Comparison of ENCODE assay signal across 1 cellular context in the genomic region with DNA sequence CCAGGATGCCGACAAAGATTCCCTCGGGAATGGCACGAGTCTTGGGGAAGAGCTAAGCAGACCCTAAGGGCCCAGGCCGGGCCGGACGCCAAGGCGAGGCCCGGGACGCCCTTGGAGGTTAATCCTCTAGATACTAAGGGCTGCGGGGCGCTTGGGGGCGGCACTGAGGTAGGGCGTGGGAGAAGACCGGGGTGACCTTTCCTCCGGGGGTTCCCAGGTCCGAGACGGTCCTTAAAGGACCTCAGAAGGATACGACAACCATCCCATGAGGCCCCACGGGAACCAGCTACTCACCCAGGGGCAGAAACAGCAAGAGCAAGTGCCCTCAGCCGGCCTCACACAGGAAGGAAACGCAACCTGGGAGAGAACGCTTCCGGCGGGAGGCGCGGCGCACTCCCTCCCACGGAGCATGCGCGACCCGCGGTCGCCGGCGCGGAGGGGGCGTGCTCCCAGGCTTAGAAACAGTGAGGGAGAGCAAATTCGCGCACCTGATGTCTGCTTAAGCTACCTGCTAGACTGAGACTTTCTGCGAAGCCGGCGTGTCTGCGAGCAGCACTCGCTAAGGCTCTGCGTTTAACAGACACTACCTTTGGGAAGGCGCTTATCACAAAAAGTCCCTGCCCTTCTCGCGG.
A peak's percentile ranks its signal among the peaks of the same experiment; 100 is the strongest.
TF ChIP-seq lines count a peak whose summit lies in the region.

A gene with protein sequence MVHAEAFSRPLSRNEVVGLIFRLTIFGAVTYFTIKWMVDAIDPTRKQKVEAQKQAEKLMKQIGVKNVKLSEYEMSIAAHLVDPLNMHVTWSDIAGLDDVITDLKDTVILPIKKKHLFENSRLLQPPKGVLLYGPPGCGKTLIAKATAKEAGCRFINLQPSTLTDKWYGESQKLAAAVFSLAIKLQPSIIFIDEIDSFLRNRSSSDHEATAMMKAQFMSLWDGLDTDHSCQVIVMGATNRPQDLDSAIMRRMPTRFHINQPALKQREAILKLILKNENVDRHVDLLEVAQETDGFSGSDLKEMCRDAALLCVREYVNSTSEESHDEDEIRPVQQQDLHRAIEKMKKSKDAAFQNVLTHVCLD (minus strand): TSS at position 354 of the 632 bp plus-strand sequence. CDS start 3,627 bp downstream, outside the sequence.

TF ChIP-seq in GM12878, 131 proteins besides CTCF, POLR2A, EP300 and RAD21 (continued from another document):
- TF ChIP-seq, protein P1, sequence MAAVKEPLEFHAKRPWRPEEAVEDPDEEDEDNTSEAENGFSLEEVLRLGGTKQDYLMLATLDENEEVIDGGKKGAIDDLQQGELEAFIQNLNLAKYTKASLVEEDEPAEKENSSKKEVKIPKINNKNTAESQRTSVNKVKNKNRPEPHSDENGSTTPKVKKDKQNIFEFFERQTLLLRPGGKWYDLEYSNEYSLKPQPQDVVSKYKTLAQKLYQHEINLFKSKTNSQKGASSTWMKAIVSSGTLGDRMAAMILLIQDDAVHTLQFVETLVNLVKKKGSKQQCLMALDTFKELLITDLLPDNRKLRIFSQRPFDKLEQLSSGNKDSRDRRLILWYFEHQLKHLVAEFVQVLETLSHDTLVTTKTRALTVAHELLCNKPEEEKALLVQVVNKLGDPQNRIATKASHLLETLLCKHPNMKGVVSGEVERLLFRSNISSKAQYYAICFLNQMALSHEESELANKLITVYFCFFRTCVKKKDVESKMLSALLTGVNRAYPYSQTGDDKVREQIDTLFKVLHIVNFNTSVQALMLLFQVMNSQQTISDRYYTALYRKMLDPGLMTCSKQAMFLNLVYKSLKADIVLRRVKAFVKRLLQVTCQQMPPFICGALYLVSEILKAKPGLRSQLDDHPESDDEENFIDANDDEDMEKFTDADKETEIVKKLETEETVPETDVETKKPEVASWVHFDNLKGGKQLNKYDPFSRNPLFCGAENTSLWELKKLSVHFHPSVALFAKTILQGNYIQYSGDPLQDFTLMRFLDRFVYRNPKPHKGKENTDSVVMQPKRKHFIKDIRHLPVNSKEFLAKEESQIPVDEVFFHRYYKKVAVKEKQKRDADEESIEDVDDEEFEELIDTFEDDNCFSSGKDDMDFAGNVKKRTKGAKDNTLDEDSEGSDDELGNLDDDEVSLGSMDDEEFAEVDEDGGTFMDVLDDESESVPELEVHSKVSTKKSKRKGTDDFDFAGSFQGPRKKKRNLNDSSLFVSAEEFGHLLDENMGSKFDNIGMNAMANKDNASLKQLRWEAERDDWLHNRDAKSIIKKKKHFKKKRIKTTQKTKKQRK (IDR thresholded peaks at IDR 0.05; ENCODE audit: low read depth, low read length), result no peak
- 0 out of 3 replicates have a peak, but pooled peaks have one; percentile 56 for TF ChIP-seq POU2F2 (IDR thresholded peaks at IDR 0.05; ENCODE audit: borderline replicate concordance, low read depth, low read length)
- TF ChIP-seq, protein P2, sequence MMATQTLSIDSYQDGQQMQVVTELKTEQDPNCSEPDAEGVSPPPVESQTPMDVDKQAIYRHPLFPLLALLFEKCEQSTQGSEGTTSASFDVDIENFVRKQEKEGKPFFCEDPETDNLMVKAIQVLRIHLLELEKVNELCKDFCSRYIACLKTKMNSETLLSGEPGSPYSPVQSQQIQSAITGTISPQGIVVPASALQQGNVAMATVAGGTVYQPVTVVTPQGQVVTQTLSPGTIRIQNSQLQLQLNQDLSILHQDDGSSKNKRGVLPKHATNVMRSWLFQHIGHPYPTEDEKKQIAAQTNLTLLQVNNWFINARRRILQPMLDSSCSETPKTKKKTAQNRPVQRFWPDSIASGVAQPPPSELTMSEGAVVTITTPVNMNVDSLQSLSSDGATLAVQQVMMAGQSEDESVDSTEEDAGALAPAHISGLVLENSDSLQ (IDR thresholded peaks at IDR 0.05), result no peak
- TF ChIP-seq, protein P3, sequence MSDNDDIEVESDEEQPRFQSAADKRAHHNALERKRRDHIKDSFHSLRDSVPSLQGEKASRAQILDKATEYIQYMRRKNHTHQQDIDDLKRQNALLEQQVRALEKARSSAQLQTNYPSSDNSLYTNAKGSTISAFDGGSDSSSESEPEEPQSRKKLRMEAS (IDR thresholded peaks at IDR 0.05; ENCODE audit: low read depth, low read length), result peak; percentile 59
- TF ChIP-seq SMAD5 (IDR thresholded peaks at IDR 0.05; ENCODE audit: low read depth), result peak; percentile 57; the same call in 1 of the 2 replicates
- TF ChIP-seq FOS (IDR thresholded peaks at IDR 0.05; ENCODE audit: borderline replicate concordance, extremely low read depth, insufficient read length), result no peak
- peak; percentile 93 for TF ChIP-seq NR2F1 (conservative IDR thresholded peaks at IDR 0.05)
- peak; percentile 13; the same call in 1 of the 2 replicates for TF ChIP-seq CHD2 (IDR thresholded peaks at IDR 0.05; ENCODE audit: borderline replicate concordance, low read depth, low read length)
- no peak for TF ChIP-seq MYB (IDR thresholded peaks at IDR 0.05; ENCODE audit: borderline replicate concordance, low read depth, low read length)
- TF ChIP-seq NFYA (IDR thresholded peaks at IDR 0.05; ENCODE audit: borderline replicate concordance, low read depth, low read length), result no peak
- TF ChIP-seq ZBED1 (IDR thresholded peaks at IDR 0.05; ENCODE audit: borderline replicate concordance), result 0 out of 2 replicates have a peak, but pooled peaks have one; percentile 58
- TF ChIP-seq, protein P4, sequence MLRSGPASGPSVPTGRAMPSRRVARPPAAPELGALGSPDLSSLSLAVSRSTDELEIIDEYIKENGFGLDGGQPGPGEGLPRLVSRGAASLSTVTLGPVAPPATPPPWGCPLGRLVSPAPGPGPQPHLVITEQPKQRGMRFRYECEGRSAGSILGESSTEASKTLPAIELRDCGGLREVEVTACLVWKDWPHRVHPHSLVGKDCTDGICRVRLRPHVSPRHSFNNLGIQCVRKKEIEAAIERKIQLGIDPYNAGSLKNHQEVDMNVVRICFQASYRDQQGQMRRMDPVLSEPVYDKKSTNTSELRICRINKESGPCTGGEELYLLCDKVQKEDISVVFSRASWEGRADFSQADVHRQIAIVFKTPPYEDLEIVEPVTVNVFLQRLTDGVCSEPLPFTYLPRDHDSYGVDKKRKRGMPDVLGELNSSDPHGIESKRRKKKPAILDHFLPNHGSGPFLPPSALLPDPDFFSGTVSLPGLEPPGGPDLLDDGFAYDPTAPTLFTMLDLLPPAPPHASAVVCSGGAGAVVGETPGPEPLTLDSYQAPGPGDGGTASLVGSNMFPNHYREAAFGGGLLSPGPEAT (IDR thresholded peaks at IDR 0.05; ENCODE audit: low read depth), result peak; percentile 69; the same call in 1 of the 2 replicates
